In the genomic region with DNA sequence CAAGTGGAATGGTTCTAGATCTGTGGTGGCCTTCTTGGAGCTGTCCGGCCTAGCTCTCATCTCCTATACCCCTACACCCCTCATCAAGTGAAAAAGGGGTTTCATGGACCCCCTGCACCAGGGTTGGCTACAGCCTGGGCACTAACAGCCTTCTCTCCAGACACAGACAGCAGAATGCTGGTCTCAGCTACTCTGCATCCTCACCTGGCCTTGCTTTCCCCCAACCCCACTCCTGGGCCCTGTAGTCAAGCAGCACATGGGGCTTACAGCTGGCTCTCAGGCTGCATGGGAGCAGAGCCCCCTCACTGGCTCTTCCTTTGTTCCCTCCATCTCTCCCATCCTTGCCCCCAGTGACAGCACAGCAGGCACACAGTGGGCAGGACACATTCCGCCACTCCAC, we compare ENCODE assay signal across 9 cellular contexts. TPM values are rescaled to one million over a fixed set of nuclear protein-coding genes. Genes with fewer than 3 reads are reported as not detected.
"Had no signal": no experiment of that assay in that cellular context is flagged by ENCODE, and none has a peak within 500 bp of the region (broad histone marks: within the 10 kb centered on the region; RNA-seq: fewer than 3 reads in every experiment).

No MANE protein-coding gene starts in this region.

- FAIRE-seq: G401.6, GM12878, GM12891, GM12892, GM18507, GM19239 had no signal

- DNase-seq: GDM1, GF-D8 had no signal

- H3K4me3 ChIP-seq: GM12878 had no signal

RNA-seq across cellular contexts. Expression of a gene that starts 20.8 kb away (rescaled TPM):
- total RNA-seq: G401 had no signal
